In the genomic region with DNA sequence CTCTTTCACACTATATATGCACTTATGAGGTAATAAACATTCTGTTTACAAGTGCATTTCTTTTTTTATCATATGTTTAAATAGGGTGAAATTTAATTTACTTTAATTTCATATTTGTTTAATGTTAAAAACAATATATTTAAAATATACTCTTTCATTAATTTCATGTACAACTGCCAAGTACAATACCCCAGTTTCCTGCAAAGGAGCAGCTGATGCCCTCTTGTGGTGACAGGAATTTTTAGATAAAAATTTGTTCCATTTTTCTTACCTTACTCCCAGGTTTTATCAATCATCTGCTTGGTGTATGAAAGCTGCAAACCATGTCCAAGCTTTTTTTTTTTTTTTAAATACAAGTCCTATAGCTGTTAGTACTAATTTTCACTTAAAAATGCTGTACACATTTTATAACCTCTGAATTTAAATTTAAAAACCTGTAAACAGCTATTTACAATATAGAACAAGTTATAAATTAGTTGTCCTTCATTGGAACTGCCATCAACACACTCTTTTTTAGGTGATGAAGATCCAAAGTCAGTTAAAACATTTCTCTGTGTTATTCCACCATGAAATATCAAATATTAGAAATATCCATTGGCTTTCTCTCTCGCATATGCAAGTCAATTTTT, we compare ENCODE assay signal across 8 cellular contexts. TPM values are rescaled to one million over a fixed set of nuclear protein-coding genes. Genes with fewer than 3 reads are reported as not detected.
A peak's percentile ranks its signal among the peaks of the same experiment; 100 is the strongest.
DNase-seq lines count a peak whose midpoint lies in the region; ATAC-seq, FAIRE-seq and TF ChIP-seq lines count a peak whose summit lies in the region.

No MANE protein-coding gene starts in this region.

- DNase-seq in AG08395 (ENCODE audit: low spot score) (peak; percentile 3), GM20000 (ENCODE audit: low spot score) (peak; percentile 31), RKO (ENCODE audit: low spot score) (peak; percentile 47), frontal cortex (ENCODE audit: low spot score in 2 of 2) (no peak), lower leg skin (ENCODE audit: low spot score in 2 of 2) (no peak)
- no peak for DNase-seq in activated CD8-positive, alpha-beta memory T cell treated with anti-CD3 and anti-CD28 coated beads for 24 hours

- no peak overlapping the region for H3K4me3 ChIP-seq in lower leg skin (ENCODE audit: low read depth, poor library complexity, severe bottlenecking)

- 87 to 89% methylated on average over 1 of the region's 1 CpG for WGBS in lower leg skin, 2 donors

- no peak for TF ChIP-seq POLR2A in lower leg skin (IDR thresholded peaks at IDR 0.05)

- TF ChIP-seq CTCF in GM20000 (IDR thresholded peaks at IDR 0.05; ENCODE audit: extremely low read depth, missing control alignments): no peak
- TF ChIP-seq CTCF in lower leg skin (IDR thresholded peaks at IDR 0.05): no peak

- no peak for ATAC-seq in HG03095 (IDR thresholded peaks at IDR 0.05; ENCODE audit: unreplicated experiment)
- no peak for ATAC-seq in HG03457 (IDR thresholded peaks at IDR 0.05; ENCODE audit: unreplicated experiment)

- intact Hi-C loops in lower leg skin (cut with DNase I; ENCODE audit: low total_unique reads): no loop called here

- FAIRE-seq in frontal cortex (lab: Jason Lieb, UNC): peak; percentile 91

RNA-seq across cellular contexts. Expression of a gene that starts 4.9 kb away (rescaled TPM):
- total RNA-seq in frontal cortex (17.9 TPM), lower leg skin (1 to 10 TPM; 1.0 to 5.4 (median 2.5) TPM)

Comparison
In these comparisons a context has a peak if more than half of its experiments do, and no peak if none do; other contexts are left out.
1. DNase-seq: peak in AG08395 (single experiment), GM20000 (single experiment) and RKO (single experiment); none in frontal cortex (0 of 2), activated CD8-positive, alpha-beta memory T cell treated with anti-CD3 and anti-CD28 coated beads for 24 hours (single experiment) and lower leg skin (0 of 2).